8 cellular contexts compared by ENCODE assay signal in genomic region chr14:56490379-56490778, GRCh38.
DNase-seq lines count a peak whose midpoint lies in the region; FAIRE-seq and TF ChIP-seq lines count a peak whose summit lies in the region.
"Had no signal": no experiment of that assay in that cellular context is flagged by ENCODE, and none has a peak within 500 bp of the region (broad histone marks: within the 10 kb centered on the region; RNA-seq: fewer than 3 reads in every experiment).

No MANE protein-coding gene starts in this region.

- no peak overlapping the region for H3K9ac ChIP-seq in adipocyte (ENCODE audit: low read length)
- no peak overlapping the region for H3K9ac ChIP-seq in keratinocyte (ENCODE audit: control insufficient read depth, extremely low read depth, insufficient read depth, low read length)

- no peaks in the 10 kb centered on the region for H3K79me2 ChIP-seq in keratinocyte (ENCODE audit: control insufficient read depth, insufficient read depth, low read length)

- H3K27me3 ChIP-seq in adipocyte (replicated peaks; ENCODE audit: control insufficient read depth, insufficient read depth, low read length) (no peaks in the 10 kb centered on the region), keratinocyte (ENCODE audit: control insufficient read depth, extremely low read depth, insufficient read depth, low read length) (no peaks in the 10 kb centered on the region)

- H4K20me1 ChIP-seq in keratinocyte (ENCODE audit: control insufficient read depth, extremely low read depth, insufficient read depth, low read length): no peaks in the 10 kb centered on the region

- no peak overlapping the region for H2AFZ ChIP-seq in keratinocyte (ENCODE audit: control insufficient read depth, low read length)

- no peaks in the 10 kb centered on the region for H3K36me3 ChIP-seq in adipocyte (ENCODE audit: control insufficient read depth, insufficient read depth, low read length, severe bottlenecking)
- no peaks in the 10 kb centered on the region for H3K36me3 ChIP-seq in keratinocyte (ENCODE audit: control insufficient read depth in 2 of 2, extremely low read depth in 1 of 2, insufficient read depth in 2 of 2, low read length in 2 of 2)

- H3K4me1 ChIP-seq in adipocyte (ENCODE audit: control insufficient read depth, insufficient read depth, low read length) (peaks cover 21% of the 10 kb centered on the region), keratinocyte (ENCODE audit: control insufficient read depth, extremely low read depth, insufficient read depth, low read length) (peaks cover 13% of the 10 kb centered on the region)

- no peak overlapping the region for H3K27ac ChIP-seq in keratinocyte (ENCODE audit: control insufficient read depth, insufficient read depth, low read length)

- peak; percentile 54 for DNase-seq in NCI-H2029 treated with DMSO at 0.1 percent for 48 hours (lab: John Stamatoyannopoulos, UW)
- DNase-seq in adipocyte (ENCODE audit: low read depth): peak; percentile 81
- DNase-seq in keratinocyte (ENCODE audit: low read depth, low spot score): no peak
- no peak for DNase-seq in foreskin melanocyte
- no peak for DNase-seq in C1 segment of cervical spinal cord (lab: John Stamatoyannopoulos, UW)
- no peak for DNase-seq in epidermal melanocyte (ENCODE audit: insufficient read length, low spot score)
- DNase-seq: activated B cell treated with CpG ODN at 0.5 μM for 24 hours had no signal

- H3K4me3 ChIP-seq in adipocyte (ENCODE audit: low read length): no peak overlapping the region
- H3K4me3 ChIP-seq in keratinocyte (ENCODE audit: control insufficient read depth in 2 of 3, extremely low read depth in 1 of 3, insufficient read depth in 2 of 3, low read depth in 1 of 3, low read length in 3 of 3): no peak overlapping the region

- dilution Hi-C loops in keratinocyte (cut with MboI; ENCODE audit: extremely low pct_ligation_motif_present, low sequenced_read_pairs): no loop called here

- no peak overlapping the region for H3K4me2 ChIP-seq in keratinocyte (ENCODE audit: control insufficient read depth, extremely low read depth, insufficient read depth, low read depth, low read length)

- peak; percentile 42 for TF ChIP-seq CTCF in GM12873 (IDR thresholded peaks at IDR 0.05; ENCODE audit: insufficient read depth, low read depth, low read length, missing control alignments)
- TF ChIP-seq CTCF in keratinocyte (optimal IDR thresholded peaks at IDR 0.05 in 1 of 3, IDR thresholded peaks at IDR 0.05 in 1 of 3, conservative IDR thresholded peaks at IDR 0.05 in 1 of 3; ENCODE audit: extremely low read depth in 1 of 3, insufficient read depth in 2 of 3, low read length in 3 of 3): peak in 2 of 3 experiments; percentile 20 to 47

- FAIRE-seq in keratinocyte (lab: Jason Lieb, UNC): no peak

- H3K9me3 ChIP-seq in adipocyte (ENCODE audit: control insufficient read depth, low read length) (no peaks in the 10 kb centered on the region), keratinocyte (ENCODE audit: control insufficient read depth, low read depth, low read length) (no peaks in the 10 kb centered on the region)

- H3K9me1 ChIP-seq in keratinocyte (ENCODE audit: control insufficient read depth, extremely low read depth, insufficient read depth, low read length): no peaks in the 10 kb centered on the region

Comparison
In these comparisons a context has a peak if more than half of its experiments do, and no peak if none do; other contexts are left out.
1. DNase-seq: peak in NCI-H2029 treated with DMSO at 0.1 percent for 48 hours (single experiment) and adipocyte (single experiment); none in keratinocyte (single experiment), foreskin melanocyte (single experiment), C1 segment of cervical spinal cord (0 of 14) and epidermal melanocyte (single experiment).